In the genomic region with DNA sequence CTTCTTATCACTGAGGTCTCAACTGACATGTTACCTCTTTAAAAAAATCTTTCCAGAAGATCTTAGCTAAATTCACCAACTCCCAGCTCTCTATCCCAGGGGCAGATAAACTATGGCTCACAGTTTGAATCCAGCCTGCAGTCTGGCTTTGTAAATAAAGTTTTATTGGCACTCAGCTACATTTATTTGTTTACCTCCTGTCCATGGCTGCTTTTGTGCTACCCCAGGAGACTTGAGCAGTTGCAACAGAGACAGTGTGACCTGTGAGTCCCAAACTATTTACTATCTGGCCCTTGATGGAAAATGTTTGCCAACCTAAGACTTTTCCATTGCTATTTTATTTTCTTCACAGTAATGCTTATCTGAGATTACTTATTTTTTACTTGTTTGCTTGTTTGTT, we compare ENCODE assay signal across 25 cellular contexts.
"Had no signal": no experiment of that assay in that cellular context is flagged by ENCODE, and none has a peak within 500 bp of the region (broad histone marks: within the 10 kb centered on the region; RNA-seq: fewer than 3 reads in every experiment).

No MANE protein-coding gene starts in this region.

- DNase-seq: dorsolateral prefrontal cortex; effector CD4-positive, alpha-beta T cell; foreskin fibroblast; gastrocnemius medialis; head of caudate nucleus; left ventricle myocardium superior; lower lobe of right lung; naive thymus-derived CD8-positive, alpha-beta T cell; occipital lobe; ovary; posterior cingulate gyrus; retina; stimulated activated CD4-positive, alpha-beta T cell treated with anti-CD3 and anti-CD28 coated beads, Interleukin-12 subunit alpha, Interleukin-12 subunit beta, amount 100 ng/mL, for 4 hours; stimulated activated CD4-positive, alpha-beta T cell treated with anti-CD3 and anti-CD28 coated beads, Interleukin-1b, Interleukin-23, amount 100 ng/mL, for 48 hours; stimulated activated CD4-positive, alpha-beta T cell treated with anti-CD3 and anti-CD28 coated beads, Interleukin-4, amount 100 ng/mL, for 1 hour; stimulated activated CD8-positive, alpha-beta memory T cell treated with anti-CD3 and anti-CD28 coated beads, Interleukin-4, amount 100 ng/mL, for 48 hours; stimulated activated naive CD4-positive, alpha-beta T cell; stimulated activated naive CD8-positive, alpha-beta T cell treated with anti-CD3 and anti-CD28 coated beads, Interleukin-15, amount 100 ng/mL, for 72 hours; transverse colon; upper lobe of right lung; uterus had no signal

- H3K27ac Mint-ChIP-seq: naive thymus-derived CD8-positive, alpha-beta T cell; stimulated activated naive CD8-positive, alpha-beta T cell treated with anti-CD3 and anti-CD28 coated beads, Interleukin-15, amount 100 ng/mL, for 72 hours had no signal

- ATAC-seq: gastrocnemius medialis; left ventricle myocardium superior; lower lobe of right lung; naive thymus-derived CD8-positive, alpha-beta T cell; sciatic nerve; stimulated activated naive CD8-positive, alpha-beta T cell treated with anti-CD3 and anti-CD28 coated beads, Interleukin-15, amount 100 ng/mL, for 72 hours; upper lobe of right lung had no signal

- FAIRE-seq: keratinocyte had no signal

- H3K27me3 ChIP-seq: gastrocnemius medialis, ovary, suprapubic skin, transverse colon, upper lobe of right lung, uterus had no signal

- H3K4me1 Mint-ChIP-seq: stimulated activated naive CD8-positive, alpha-beta T cell treated with anti-CD3 and anti-CD28 coated beads, Interleukin-15, amount 100 ng/mL, for 72 hours had no signal

- H3K4me2 ChIP-seq: smooth muscle cell had no signal

- H3K9me3 Mint-ChIP-seq: stimulated activated naive CD8-positive, alpha-beta T cell treated with anti-CD3 and anti-CD28 coated beads, Interleukin-15, amount 100 ng/mL, for 72 hours had no signal

- H3K27ac ChIP-seq: dorsolateral prefrontal cortex, gastrocnemius medialis, lower lobe of right lung, ovary, suprapubic skin, transverse colon, upper lobe of right lung, uterus had no signal

- H3K27me3 Mint-ChIP-seq: stimulated activated naive CD8-positive, alpha-beta T cell treated with anti-CD3 and anti-CD28 coated beads, Interleukin-15, amount 100 ng/mL, for 72 hours had no signal

- H3K4me3 Mint-ChIP-seq: naive thymus-derived CD8-positive, alpha-beta T cell; stimulated activated naive CD8-positive, alpha-beta T cell treated with anti-CD3 and anti-CD28 coated beads, Interleukin-15, amount 100 ng/mL, for 72 hours had no signal

- H3K4me3 ChIP-seq: dorsolateral prefrontal cortex, gastrocnemius medialis, lower lobe of right lung, ovary, smooth muscle cell, suprapubic skin, transverse colon, upper lobe of right lung, uterus had no signal

- H3K36me3 ChIP-seq: gastrocnemius medialis, lower lobe of right lung, ovary, suprapubic skin, transverse colon, upper lobe of right lung, uterus had no signal

- H3K9me3 ChIP-seq: gastrocnemius medialis, lower lobe of right lung, ovary, suprapubic skin, transverse colon, upper lobe of right lung, uterus had no signal

- H3K4me1 ChIP-seq: gastrocnemius medialis, lower lobe of right lung, suprapubic skin, transverse colon, upper lobe of right lung, uterus had no signal
